ENCODE assay signal across 33 cellular contexts in the genomic region with DNA sequence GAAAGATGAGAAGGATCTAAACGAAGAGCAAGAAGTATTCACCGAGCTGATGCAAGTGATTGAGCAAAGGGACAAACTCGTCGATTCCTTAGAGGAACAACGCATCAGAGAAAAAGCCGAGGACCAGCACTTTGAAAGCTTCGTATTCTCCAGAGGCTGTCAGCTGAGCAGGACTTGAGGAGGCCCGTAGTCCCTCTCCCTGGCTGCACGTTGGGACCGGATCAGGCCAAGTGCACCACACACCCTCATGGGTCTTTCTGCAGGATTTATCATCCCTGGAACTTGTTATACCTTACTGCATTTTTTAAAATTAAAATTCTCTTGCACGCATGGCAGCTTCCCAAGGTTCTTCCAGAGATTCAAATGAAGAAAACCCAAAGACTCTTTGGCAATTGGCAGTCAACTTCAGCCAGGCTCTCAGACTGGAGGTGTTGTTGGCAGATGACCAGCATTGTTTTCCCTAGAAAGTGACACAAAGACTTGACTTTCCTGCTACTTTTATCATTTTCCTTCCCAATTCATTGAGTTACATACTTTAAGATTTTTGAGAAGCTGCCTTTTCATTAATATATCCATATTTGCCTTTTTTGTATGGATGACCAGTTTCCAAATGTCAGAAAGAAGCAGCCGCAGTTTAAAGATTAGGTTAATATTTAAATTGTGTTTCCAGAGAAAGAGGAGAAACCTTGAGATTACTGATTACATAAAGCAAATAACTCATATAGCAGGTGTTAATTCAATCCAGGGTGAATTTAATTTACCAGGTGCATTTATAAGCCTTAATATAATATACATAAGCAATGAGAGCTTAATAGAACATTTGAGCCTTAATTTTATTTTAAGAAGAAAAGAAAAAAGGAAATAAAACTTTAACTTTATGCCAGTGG. TPM values are rescaled to one million over a fixed set of nuclear protein-coding genes. Genes with fewer than 3 reads are reported as not detected.
"Had no signal": no experiment of that assay in that cellular context is flagged by ENCODE, and none has a peak within 500 bp of the region (broad histone marks: within the 10 kb centered on the region; RNA-seq: fewer than 3 reads in every experiment).

No MANE protein-coding gene starts in this region.

- FAIRE-seq: endothelial cell of umbilical vein had no signal

- H3K4me2 ChIP-seq: smooth muscle cell had no signal

- H3K36me3 Mint-ChIP-seq: stimulated activated naive B cell treated with anti-CD40 and anti-IgM and Interleukin-4, amounts not matched to agents 10 μg/mL and 1 μg/mL and 100 μg/mL, for 72 hours had no signal

- H3K4me3 ChIP-seq: colonic mucosa, dorsolateral prefrontal cortex, gastroesophageal sphincter, left lung, lung, mucosa of descending colon, ovary, psoas muscle, smooth muscle cell, stomach, suprapubic skin, tibial artery had no signal

- H3K36me3 ChIP-seq: colonic mucosa, gastroesophageal sphincter, left lung, neutrophil, ovary, stomach, tibial artery, WERI-Rb-1 had no signal

- H3K4me1 Mint-ChIP-seq: stimulated activated naive B cell treated with anti-CD40 and anti-IgM and Interleukin-4, amounts not matched to agents 10 μg/mL and 1 μg/mL and 100 μg/mL, for 72 hours had no signal

- H3K4me3 Mint-ChIP-seq: activated CD4-positive, alpha-beta memory T cell treated with anti-CD3 and anti-CD28 coated beads, Interleukin-2, amount 10 ng/mL, durations not matched to agents 7 days and 5 days; activated CD4-positive, alpha-beta T cell treated with anti-CD3 and anti-CD28 coated beads, Interleukin-2, amount 10 ng/mL, durations not matched to agents 24 days and 14 days; activated T-cell treated with anti-CD3 and anti-CD28 coated beads, Interleukin-2, amount 50 U/mL, for 24 hours; effector memory CD8-positive, alpha-beta T cell; immature natural killer cell; nephron progenitor cell; stimulated activated naive B cell treated with anti-CD40 and anti-IgM and Interleukin-4, amounts not matched to agents 10 μg/mL and 1 μg/mL and 100 μg/mL, for 72 hours; T-helper 1 cell treated with Interleukin-12 subunit alpha and Interleukin-12 subunit beta and Interleukin-4 antibody, amounts not matched to agents 30 μg/mL and 1 μg/mL, for 36 hours had no signal

- H3K9me3 Mint-ChIP-seq: activated CD4-positive, alpha-beta memory T cell treated with anti-CD3 and anti-CD28 coated beads, Interleukin-2, amount 10 ng/mL, durations not matched to agents 7 days and 5 days; activated T-cell treated with anti-CD3 and anti-CD28 coated beads, Interleukin-2, amount 50 U/mL, for 24 hours; effector memory CD8-positive, alpha-beta T cell; immature natural killer cell; nephron progenitor cell; stimulated activated naive B cell treated with anti-CD40 and anti-IgM and Interleukin-4, amounts not matched to agents 10 μg/mL and 1 μg/mL and 100 μg/mL, for 72 hours; T-helper 1 cell treated with Interleukin-12 subunit alpha and Interleukin-12 subunit beta and Interleukin-4 antibody, amounts not matched to agents 30 μg/mL and 1 μg/mL, for 36 hours had no signal

- H3K9me3 ChIP-seq: colonic mucosa, gastroesophageal sphincter, left lung, mucosa of descending colon, neutrophil, ovary, psoas muscle, stomach, suprapubic skin, tibial artery had no signal

- H3K27ac ChIP-seq: colonic mucosa, dorsolateral prefrontal cortex, gastroesophageal sphincter, left lung, neutrophil, ovary, psoas muscle, stomach, suprapubic skin, tibial artery, WERI-Rb-1 had no signal

- H3K27me3 Mint-ChIP-seq: activated CD4-positive, alpha-beta memory T cell treated with anti-CD3 and anti-CD28 coated beads, Interleukin-2, amount 10 ng/mL, durations not matched to agents 7 days and 5 days; activated T-cell treated with anti-CD3 and anti-CD28 coated beads, Interleukin-2, amount 50 U/mL, for 24 hours; effector memory CD8-positive, alpha-beta T cell had no signal

- ATAC-seq: activated CD4-positive, CD25-positive, alpha-beta regulatory T cell treated with anti-CD3 and anti-CD28 coated beads, Interleukin-2, amount 50 U/mL, for 24 hours; effector memory CD8-positive, alpha-beta T cell; gastroesophageal sphincter; left lung; psoas muscle; stimulated activated naive B cell treated with anti-CD40 and anti-IgM and Interleukin-4, amounts not matched to agents 10 μg/mL and 1 μg/mL and 100 μg/mL, for 72 hours had no signal

- H3K27ac Mint-ChIP-seq: activated CD4-positive, alpha-beta memory T cell treated with anti-CD3 and anti-CD28 coated beads, Interleukin-2, amount 10 ng/mL, durations not matched to agents 7 days and 5 days; activated CD4-positive, alpha-beta T cell treated with anti-CD3 and anti-CD28 coated beads, Interleukin-2, amount 10 ng/mL, durations not matched to agents 24 days and 14 days; activated T-cell treated with anti-CD3 and anti-CD28 coated beads, Interleukin-2, amount 50 U/mL, for 24 hours; immature natural killer cell; nephron progenitor cell; stimulated activated naive B cell treated with anti-CD40 and anti-IgM and Interleukin-4, amounts not matched to agents 10 μg/mL and 1 μg/mL and 100 μg/mL, for 72 hours had no signal

- DNase-seq: activated CD4-positive, alpha-beta memory T cell treated with anti-CD3 and anti-CD28 coated beads, Interleukin-2, amount 10 ng/mL, durations not matched to agents 7 days and 5 days; activated CD4-positive, alpha-beta T cell treated with anti-CD3 and anti-CD28 coated beads, Interleukin-2, amount 10 ng/mL, durations not matched to agents 24 days and 14 days; activated CD8-positive, alpha-beta memory T cell treated with anti-CD3 and anti-CD28 coated beads, Interleukin-2, amount 50 U/mL, for 48 hours; activated gamma-delta T cell; activated naive CD4-positive, alpha-beta T cell treated with anti-CD3 and anti-CD28 coated beads, Interleukin-2, amount 50 U/mL, for 16 hours; activated T-cell treated with anti-CD3 and anti-CD28 coated beads, Interleukin-2, amount 50 U/mL, for 24 hours; cerebellar nuclear complex; colonic mucosa; dorsolateral prefrontal cortex; effector memory CD8-positive, alpha-beta T cell; hippocampal formation; immature natural killer cell; left lung; mucosa of descending colon; nephron progenitor cell; ovary; psoas muscle; stimulated activated CD4-positive, alpha-beta T cell treated with anti-CD3 and anti-CD28 coated beads, Interleukin-1b, Interleukin-23, amount 100 ng/mL, for 48 hours; stimulated activated CD4-positive, alpha-beta T cell treated with anti-CD3 and anti-CD28 coated beads, Interleukin-4, amount 100 ng/mL, for 4 hours; stimulated activated CD8-positive, alpha-beta memory T cell treated with anti-CD3 and anti-CD28 coated beads, Interleukin-4, amount 100 ng/mL, for 48 hours; stimulated activated naive B cell treated with anti-CD40 and anti-IgM and Interleukin-4, amounts not matched to agents 10 μg/mL and 1 μg/mL and 100 μg/mL, for 72 hours; stomach; T1000; tibial artery; WERI-Rb-1 had no signal

- H3K4me1 ChIP-seq: colonic mucosa, left lung, psoas muscle, suprapubic skin, tibial artery had no signal

- H3K27me3 ChIP-seq: colonic mucosa, gastroesophageal sphincter, left lung, ovary, stomach, suprapubic skin, tibial artery had no signal

RNA-seq across cellular contexts. Expression of a gene that starts 18.8 kb away (rescaled TPM):
- total RNA-seq: activated CD4-positive, alpha-beta T cell treated with anti-CD3 and anti-CD28 coated beads, Interleukin-2, amount 10 ng/mL, durations not matched to agents 24 days and 14 days had no signal
- polyA plus RNA-seq: immature natural killer cell had no signal
